In genomic region chr5:139654464-139654863, GRCh38 we compare ENCODE assay signal across 2 cellular contexts.
A peak's percentile ranks its signal among the peaks of the same experiment; 100 is the strongest.
TF ChIP-seq lines count a peak whose summit lies in the region.

No MANE protein-coding gene starts in this region.

TF ChIP-seq in GM23338, 12 proteins besides CTCF, POLR2A, EP300 and RAD21:
- no peak for TF ChIP-seq NANOG (IDR thresholded peaks at IDR 0.05; ENCODE audit: borderline replicate concordance)
- TF ChIP-seq EZH2 (IDR thresholded peaks at IDR 0.05; ENCODE audit: low read depth, unreplicated experiment), result no peak
- TF ChIP-seq ZNF462 (CRISPR knock-in tag; IDR thresholded peaks at IDR 0.05), result no peak
- TF ChIP-seq REST (IDR thresholded peaks at IDR 0.05; ENCODE audit: unreplicated experiment), result no peak
- no peak for TF ChIP-seq ETS1 (IDR thresholded peaks at IDR 0.05)
- TF ChIP-seq ZNF331 (CRISPR knock-in tag; IDR thresholded peaks at IDR 0.05; ENCODE audit: low read depth), result no peak
- TF ChIP-seq STAT1 (IDR thresholded peaks at IDR 0.05; ENCODE audit: unreplicated experiment), result no peak
- TF ChIP-seq CREB1 (CRISPR knock-in tag; IDR thresholded peaks at IDR 0.05; ENCODE audit: low read depth), result no peak
- TF ChIP-seq POLR2AphosphoS5 (IDR thresholded peaks at IDR 0.05; ENCODE audit: low read depth), result no peak
- no peak for TF ChIP-seq ZNF114 (CRISPR knock-in tag; IDR thresholded peaks at IDR 0.05)
- TF ChIP-seq JUNB (IDR thresholded peaks at IDR 0.05; ENCODE audit: unreplicated experiment), result no peak
- TF ChIP-seq EZH2phosphoT487 (IDR thresholded peaks at IDR 0.05; ENCODE audit: unreplicated experiment), result no peak

TF ChIP-seq in K562, 482 proteins besides CTCF, POLR2A, EP300 and RAD21:
- TF ChIP-seq ZNF407 (IDR thresholded peaks at IDR 0.05; ENCODE audit: low read depth) (no peak), TAF1 (IDR thresholded peaks at IDR 0.05; ENCODE audit: control insufficient read depth, extremely low read depth, insufficient read depth, low read length, severe bottlenecking) (no peak), RBM25 (IDR thresholded peaks at IDR 0.05; ENCODE audit: low read depth, low read length, severe bottlenecking) (peak; percentile 75), GTF2A2 (tag; IDR thresholded peaks at IDR 0.05) (no peak), BCOR (IDR thresholded peaks at IDR 0.05) (peak; percentile 42; the same call in 1 of the 2 replicates), MYC (IDR thresholded peaks at IDR 0.05; ENCODE audit: low read depth, low read length) (no peak), MYC (CRISPR knock-in tag; IDR thresholded peaks at IDR 0.05; ENCODE audit: borderline replicate concordance, low read depth) (no peak), CREB1 (IDR thresholded peaks at IDR 0.05) (no peak), CREB1 (CRISPR knock-in tag; IDR thresholded peaks at IDR 0.05) (no peak), HLTF (IDR thresholded peaks at IDR 0.05) (no peak), ELF2 (CRISPR knock-in tag; IDR thresholded peaks at IDR 0.05) (no peak), ELF1 (tag; IDR thresholded peaks at IDR 0.05) (no peak), TCF7 (IDR thresholded peaks at IDR 0.05; ENCODE audit: borderline replicate concordance) (no peak)
TF ChIP-seq in K562: peak in this region for 2.
